Comparison of ENCODE assay signal across 20 cellular contexts in genomic region chr14:100051103-100051502, GRCh38. TPM values are rescaled to one million over a fixed set of nuclear protein-coding genes. Genes with fewer than 3 reads are reported as not detected.
DNase-seq lines count a peak whose midpoint lies in the region; ATAC-seq, FAIRE-seq and TF ChIP-seq lines count a peak whose summit lies in the region.
"Had no signal": no experiment of that assay in that cellular context is flagged by ENCODE, and none has a peak within 500 bp of the region (broad histone marks: within the 10 kb centered on the region; RNA-seq: fewer than 3 reads in every experiment).

No MANE protein-coding gene starts in this region.

- in situ Hi-C loops in K562 (cut with MboI), result no loop called here

- H3K27ac Mint-ChIP-seq in activated T-cell treated with anti-CD3 and anti-CD28 coated beads, Interleukin-2, amount 50 U/mL, for 72 hours, result peak overlapping the region; percentile 83
- H3K27ac Mint-ChIP-seq in mesothelial cell of epicardium, result peak overlapping the region; percentile 81
- H3K27ac Mint-ChIP-seq: B cell; CD8-positive, alpha-beta T cell; GM23338 had no signal

- H3K9me3 Mint-ChIP-seq in activated T-cell treated with anti-CD3 and anti-CD28 coated beads, Interleukin-2, amount 50 U/mL, for 72 hours, result no peaks in the 10 kb centered on the region
- no peaks in the 10 kb centered on the region for H3K9me3 Mint-ChIP-seq in mesothelial cell of epicardium
- H3K9me3 Mint-ChIP-seq: CD8-positive, alpha-beta T cell; GM23338 had no signal

- no peak overlapping the region for H3K4me3 Mint-ChIP-seq in activated T-cell treated with anti-CD3 and anti-CD28 coated beads, Interleukin-2, amount 50 U/mL, for 72 hours
- H3K4me3 Mint-ChIP-seq in mesothelial cell of epicardium, result no peak overlapping the region
- H3K4me3 Mint-ChIP-seq: B cell; CD8-positive, alpha-beta T cell; GM23338 had no signal

- FAIRE-seq in K562 (lab: Jason Lieb, UNC) (peak; percentile 11), D721Med (lab: Jason Lieb, UNC) (no peak)
- FAIRE-seq: GM12878, H54 had no signal

- no peaks in the 10 kb centered on the region for H3K27me3 Mint-ChIP-seq in activated T-cell treated with anti-CD3 and anti-CD28 coated beads, Interleukin-2, amount 50 U/mL, for 72 hours (ENCODE audit: low read depth)
- no peaks in the 10 kb centered on the region for H3K27me3 Mint-ChIP-seq in mesothelial cell of epicardium (ENCODE audit: low read depth)
- H3K27me3 Mint-ChIP-seq: B cell had no signal

- no peaks in the 10 kb centered on the region for H3K9me1 ChIP-seq in K562 (ENCODE audit: control insufficient read depth, insufficient read depth, low read length)

- no peak overlapping the region for H3K4me3 ChIP-seq in K562
- H3K4me3 ChIP-seq: BLaER1 treated with 17β-estradiol and CSF1 and Interleukin-3, amounts not matched to agents 10 nM and 100 nM; GM12878; GM23338 had no signal

- CTCF ChIA-PET in K562 (lab: Yijun Ruan, JAX; ENCODE audit: low intra/inter-chr PET ratio), result no interaction called here

- ATAC-seq in activated T-cell treated with anti-CD3 and anti-CD28 coated beads, Interleukin-2, amount 50 U/mL, for 72 hours (replicated peaks in 1 of 2), result no peak
- ATAC-seq in K562 (peak; percentile 71), GM19463 (IDR thresholded peaks at IDR 0.05; ENCODE audit: unreplicated experiment) (no peak)
- ATAC-seq: CD8-positive, alpha-beta T cell; GM12878; GM23338 had no signal

- no peak for DNase-seq in activated T-cell treated with anti-CD3 and anti-CD28 coated beads, Interleukin-2, amount 50 U/mL, for 72 hours
- DNase-seq in activated T-cell treated with anti-CD3 and anti-CD28 coated beads, Interleukin-2, amount 50 U/mL, for 1 hour, result no peak
- DNase-seq in K562 (ENCODE audit: extremely low read depth in 1 of 4, low spot score in 3 of 4) (no peak), mesothelial cell of epicardium (ENCODE audit: low spot score in 2 of 2, unreplicated experiment in 2 of 2) (no peak), D721Med (ENCODE audit: insufficient read length, low spot score) (no peak), AG08396 (ENCODE audit: low spot score) (no peak)
- DNase-seq: 8988T; Calu3; CD8-positive, alpha-beta T cell; DMS 273 treated with DMSO at 0.1 percent for 48 hours; DMS53; DND-41; EL; HCEC 1CT had no signal

- H4K20me1 ChIP-seq in K562 (replicated peaks; ENCODE audit: control insufficient read depth, insufficient read depth, low read length), result no peaks in the 10 kb centered on the region

- TF ChIP-seq EP300 in K562 (IDR thresholded peaks at IDR 0.05; ENCODE audit: low read length), result no peak

- H3K4me1 Mint-ChIP-seq in activated T-cell treated with anti-CD3 and anti-CD28 coated beads, Interleukin-2, amount 50 U/mL, for 72 hours (ENCODE audit: low read depth), result peaks cover 42% of the 10 kb centered on the region
- peaks cover 26% of the 10 kb centered on the region for H3K4me1 Mint-ChIP-seq in mesothelial cell of epicardium
- H3K4me1 Mint-ChIP-seq: B cell, GM23338 had no signal

- WGBS in K562 (ENCODE audit: insufficient coverage, low coverage, missing lambda C conversion rate), result 65% methylated on average over 2 of the region's 2 CpGs

- H2AFZ ChIP-seq in K562 (ENCODE audit: low read depth, low read length), result no peak overlapping the region
- H2AFZ ChIP-seq: GM23338 had no signal

- POLR2A ChIA-PET in K562 (lab: Yijun Ruan, JAX), result no interaction called here

- peaks cover 3% of the 10 kb centered on the region; the same call in 2 of the 3 replicates for H3K79me2 ChIP-seq in K562 (ENCODE audit: control insufficient read depth, insufficient read depth, low read length)

- H3K9ac ChIP-seq in K562 (ENCODE audit: insufficient read depth in 1 of 2, low read depth in 2 of 2, low read length in 2 of 2), result no peak overlapping the region
- H3K9ac ChIP-seq: BLaER1 treated with 17β-estradiol and CSF1 and Interleukin-3, amounts not matched to agents 10 nM and 100 nM had no signal

- no peaks in the 10 kb centered on the region for H3K9me3 ChIP-seq in K562 (replicated peaks; ENCODE audit: control insufficient read depth, insufficient read depth, low read depth, low read length)

- intact Hi-C loops in K562 (cut with micrococcal nuclease), result no loop called here

- no peaks in the 10 kb centered on the region for H3K27me3 ChIP-seq in K562 (ENCODE audit: control insufficient read depth in 2 of 2, insufficient read depth in 2 of 2, low read length in 2 of 2)
- H3K27me3 ChIP-seq: BLaER1 treated with 17β-estradiol and CSF1 and Interleukin-3, amounts not matched to agents 10 nM and 100 nM had no signal

- peaks cover 3 to 4% of the 10 kb centered on the region in 2 experiments; a peak in 3 of 5 replicates for H3K4me1 ChIP-seq in K562 (replicated peaks in 1 of 2; ENCODE audit: control insufficient read depth in 2 of 2, insufficient read depth in 2 of 2, low read length in 2 of 2)

- no peak overlapping the region for H3K27ac ChIP-seq in K562 (ENCODE audit: extremely low read depth, low read depth, low read length)
- H3K27ac ChIP-seq: BLaER1 treated with 17β-estradiol and CSF1 and Interleukin-3, amounts not matched to agents 10 nM and 100 nM had no signal

- peaks cover 0 to 1% of the 10 kb centered on the region in 2 donors for H3K36me3 Mint-ChIP-seq in activated T-cell treated with anti-CD3 and anti-CD28 coated beads, Interleukin-2, amount 50 U/mL, for 72 hours (ENCODE audit: insufficient read depth in 2 of 2)
- peaks cover 5% of the 10 kb centered on the region for H3K36me3 Mint-ChIP-seq in mesothelial cell of epicardium
- H3K36me3 Mint-ChIP-seq: CD8-positive, alpha-beta T cell had no signal

- TF ChIP-seq CTCF in K562 (IDR thresholded peaks at IDR 0.05 in 2 of 3, conservative IDR thresholded peaks at IDR 0.05 in 1 of 3; ENCODE audit: insufficient read depth in 2 of 3, low read depth in 1 of 3, low read length in 3 of 3), result no peak
- no peak for TF ChIP-seq CTCF in mesothelial cell of epicardium (IDR thresholded peaks at IDR 0.05; ENCODE audit: unreplicated experiment)
- no peak for TF ChIP-seq CTCF in D721Med (IDR thresholded peaks at IDR 0.05; ENCODE audit: insufficient read depth, missing control alignments)

- H3K36me3 ChIP-seq in K562 (ENCODE audit: control insufficient read depth, insufficient read depth, low read length), result no peaks in the 10 kb centered on the region

- TF ChIP-seq POLR2A in K562 (conservative IDR thresholded peaks at IDR 0.05), result no peak

- no peak for TF ChIP-seq RAD21 in K562 (CRISPR knock-in tag; conservative IDR thresholded peaks at IDR 0.05 in 1 of 2, IDR thresholded peaks at IDR 0.05 in 1 of 2)

- no TSS peak for BruUV-seq in K562 (replicated peaks; lab: Mats Ljungman, UMichigan)

- H3K4me2 ChIP-seq in K562 (ENCODE audit: insufficient read depth, low read length), result no peak overlapping the region
- H3K4me2 ChIP-seq: BLaER1 treated with 17β-estradiol and CSF1 and Interleukin-3, amounts not matched to agents 10 nM and 100 nM; GM23338 had no signal

TF ChIP-seq in K562, 482 proteins besides CTCF, POLR2A, EP300 and RAD21 (continues in another document):
- no peak for TF ChIP-seq ZNF143 (CRISPR knock-in tag; IDR thresholded peaks at IDR 0.05)
- TF ChIP-seq HINFP (tag; conservative IDR thresholded peaks at IDR 0.05; ENCODE audit: low read depth), result no peak
- TF ChIP-seq ZBTB26 (CRISPR knock-in tag; IDR thresholded peaks at IDR 0.05), result no peak
- peak; percentile 56 for TF ChIP-seq MEIS2 (IDR thresholded peaks at IDR 0.05; ENCODE audit: partially characterized antibody)
- no peak for TF ChIP-seq MEF2D (tag; conservative IDR thresholded peaks at IDR 0.05; ENCODE audit: low read depth)
- TF ChIP-seq POLR2AphosphoS5 (IDR thresholded peaks at IDR 0.05; ENCODE audit: control insufficient read depth, insufficient read depth, low read depth, low read length), result no peak
- no peak for TF ChIP-seq PHF21A (IDR thresholded peaks at IDR 0.05; ENCODE audit: borderline replicate concordance, low read depth)

RNA-seq across cellular contexts. Expression of gene EVL, which starts 14.1 kb away (rescaled TPM):
- 100 to 1,000 TPM; 279 to 343 TPM for total RNA-seq in activated T-cell treated with anti-CD3 and anti-CD28 coated beads, Interleukin-2, amount 50 U/mL, for 72 hours
- 128 and 200 TPM in 2 replicates for total RNA-seq in K562 (2011; cell fraction: chromatin; rRNA removed; ENCODE audit: low replicate concordance)
- 79.5 and 87.4 TPM in 2 replicates for total RNA-seq in K562 (2011; cell fraction: nucleolus; rRNA removed)
- 91.0 and 118 TPM in 2 replicates for total RNA-seq in K562 (2011; cell fraction: nucleoplasm; rRNA removed)
- total RNA-seq in K562 (2014; rRNA removed) (23.9 and 26.3 TPM in 2 replicates), K562 (2014; rRNA removed; fragmentation: Illumina TruSeq; extraction: Trizol) (15.6 and 17.6 TPM in 2 replicates), K562 (2015; rRNA removed; fragmentation: Illumina TruSeq; extraction: Trizol) (18.2 and 18.6 TPM in 2 replicates), K562 (2021) (39.3 and 43.4 TPM in 2 replicates), mesothelial cell of epicardium (244 to 250 TPM (median 244 TPM) in 3 replicates)
- polyA plus RNA-seq in K562 (2011; rRNA removed) (29.4 and 30.4 TPM in 2 replicates), K562 (2014; fragmentation: Illumina TruSeq; extraction: Trizol) (35.0 and 36.1 TPM in 2 replicates), K562 (2014; fragmentation: Nextera tagmentation; extraction: Ambion mirVana) (1 to 10 TPM; 2.9 to 4.0 TPM), K562 (2014; rRNA removed) (28.9 and 30.8 TPM in 2 replicates)
- polyA plus RNA-seq in K562 (2011; cell fraction: cytosol; rRNA removed), result 24.7 and 27.8 TPM in 2 replicates
- 87.8 and 114 TPM in 2 replicates for polyA plus RNA-seq in K562 (2011; cell fraction: nucleus; rRNA removed)
- polyA plus RNA-seq in K562 (2012), result 33.0 and 36.9 TPM in 2 replicates
- polyA minus RNA-seq in K562 (2011; rRNA and poly(A)+ RNA removed), result 23.0 and 23.4 TPM in 2 replicates
- 16.3 and 18.9 TPM in 2 replicates for polyA minus RNA-seq in K562 (2011; cell fraction: cytosol; rRNA and poly(A)+ RNA removed)
- 28.1 and 31.0 TPM in 2 replicates for polyA minus RNA-seq in K562 (2011; cell fraction: nucleus; rRNA and poly(A)+ RNA removed)
